ENCODE assay signal across 8 cellular contexts in the genomic region with DNA sequence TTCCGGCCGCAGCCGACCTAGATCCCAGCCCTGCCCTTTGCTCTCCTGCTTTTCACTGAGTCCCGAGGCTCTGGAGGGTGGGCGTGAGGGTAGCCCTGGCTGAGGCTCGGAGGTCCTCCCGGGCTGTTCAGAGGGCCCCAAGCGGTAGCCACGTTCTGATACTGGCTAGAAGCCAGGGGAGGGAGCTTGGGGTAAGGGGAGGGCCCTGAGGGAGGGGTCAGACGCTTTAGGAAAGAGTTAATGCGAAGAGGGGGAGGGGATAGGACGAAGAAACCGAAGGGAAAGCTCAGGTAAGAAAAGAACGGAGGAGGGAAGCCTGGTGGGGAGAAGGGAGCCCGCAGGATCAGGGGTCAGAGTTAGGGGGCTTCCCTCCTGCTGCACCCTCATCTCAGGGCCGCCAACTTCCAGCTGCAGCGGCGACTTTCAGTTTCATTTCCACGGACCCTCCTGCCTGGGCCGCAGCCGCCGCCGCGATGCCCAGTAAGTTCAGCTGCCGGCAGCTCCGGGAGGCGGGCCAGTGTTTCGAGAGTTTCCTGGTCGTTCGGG. TPM values are rescaled to one million over a fixed set of nuclear protein-coding genes. Genes with fewer than 3 reads are reported as not detected.
A peak's percentile ranks its signal among the peaks of the same experiment; 100 is the strongest.
DNase-seq lines count a peak whose midpoint lies in the region; ATAC-seq and TF ChIP-seq lines count a peak whose summit lies in the region.

A gene with protein sequence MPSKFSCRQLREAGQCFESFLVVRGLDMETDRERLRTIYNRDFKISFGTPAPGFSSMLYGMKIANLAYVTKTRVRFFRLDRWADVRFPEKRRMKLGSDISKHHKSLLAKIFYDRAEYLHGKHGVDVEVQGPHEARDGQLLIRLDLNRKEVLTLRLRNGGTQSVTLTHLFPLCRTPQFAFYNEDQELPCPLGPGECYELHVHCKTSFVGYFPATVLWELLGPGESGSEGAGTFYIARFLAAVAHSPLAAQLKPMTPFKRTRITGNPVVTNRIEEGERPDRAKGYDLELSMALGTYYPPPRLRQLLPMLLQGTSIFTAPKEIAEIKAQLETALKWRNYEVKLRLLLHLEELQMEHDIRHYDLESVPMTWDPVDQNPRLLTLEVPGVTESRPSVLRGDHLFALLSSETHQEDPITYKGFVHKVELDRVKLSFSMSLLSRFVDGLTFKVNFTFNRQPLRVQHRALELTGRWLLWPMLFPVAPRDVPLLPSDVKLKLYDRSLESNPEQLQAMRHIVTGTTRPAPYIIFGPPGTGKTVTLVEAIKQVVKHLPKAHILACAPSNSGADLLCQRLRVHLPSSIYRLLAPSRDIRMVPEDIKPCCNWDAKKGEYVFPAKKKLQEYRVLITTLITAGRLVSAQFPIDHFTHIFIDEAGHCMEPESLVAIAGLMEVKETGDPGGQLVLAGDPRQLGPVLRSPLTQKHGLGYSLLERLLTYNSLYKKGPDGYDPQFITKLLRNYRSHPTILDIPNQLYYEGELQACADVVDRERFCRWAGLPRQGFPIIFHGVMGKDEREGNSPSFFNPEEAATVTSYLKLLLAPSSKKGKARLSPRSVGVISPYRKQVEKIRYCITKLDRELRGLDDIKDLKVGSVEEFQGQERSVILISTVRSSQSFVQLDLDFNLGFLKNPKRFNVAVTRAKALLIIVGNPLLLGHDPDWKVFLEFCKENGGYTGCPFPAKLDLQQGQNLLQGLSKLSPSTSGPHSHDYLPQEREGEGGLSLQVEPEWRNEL (plus strand): TSS at position 220 of the 546 bp plus-strand sequence. CDS start 254 bp downstream, at position 474.

- H3K4me1 Mint-ChIP-seq in activated naive CD4-positive, alpha-beta T cell treated with anti-CD3 and anti-CD28 coated beads for 36 hours (ENCODE audit: low read depth): peaks cover 38% of the 10 kb centered on the region

- no peaks in the 10 kb centered on the region for H3K27me3 ChIP-seq in SJSA1 (replicated peaks)
- no peaks in the 10 kb centered on the region for H3K27me3 ChIP-seq in gastroesophageal sphincter
- H3K27me3 ChIP-seq in thoracic aorta (replicated peaks; ENCODE audit: insufficient read depth): no peaks in the 10 kb centered on the region

- no peak for TF ChIP-seq EP300 in gastroesophageal sphincter (IDR thresholded peaks at IDR 0.05)

- TF ChIP-seq POLR2A in gastroesophageal sphincter (IDR thresholded peaks at IDR 0.05): no peak

- peaks cover 51% of the 10 kb centered on the region for H3K36me3 ChIP-seq in KOPT-K1 (ENCODE audit: insufficient read depth, low read length)
- peaks cover 53% of the 10 kb centered on the region for H3K36me3 ChIP-seq in SJSA1
- H3K36me3 ChIP-seq in gastroesophageal sphincter: peaks cover 0 to 25% of the 10 kb centered on the region in 2 donors
- peaks cover 5% of the 10 kb centered on the region for H3K36me3 ChIP-seq in thoracic aorta

- peak; percentile 56 for ATAC-seq in GM21717 (IDR thresholded peaks at IDR 0.05; ENCODE audit: unreplicated experiment)
- peak; percentile 75 for ATAC-seq in gastroesophageal sphincter
- ATAC-seq in thoracic aorta (ENCODE audit: insufficient number of reproducible peaks, low FRiP score, low read depth): peak; percentile 62

- no peaks in the 10 kb centered on the region for H3K9me3 ChIP-seq in KOPT-K1 (ENCODE audit: insufficient read depth, low read length, poor library complexity, severe bottlenecking)
- H3K9me3 ChIP-seq in SJSA1 (replicated peaks): no peaks in the 10 kb centered on the region
- no peaks in the 10 kb centered on the region for H3K9me3 ChIP-seq in gastroesophageal sphincter
- no peaks in the 10 kb centered on the region for H3K9me3 ChIP-seq in thoracic aorta

- peaks cover 19% of the 10 kb centered on the region for H3K36me3 Mint-ChIP-seq in activated naive CD4-positive, alpha-beta T cell treated with anti-CD3 and anti-CD28 coated beads for 36 hours (ENCODE audit: low read depth)

- DNase-seq in DMS 273 (lab: John Stamatoyannopoulos, UW; ENCODE audit: unreplicated experiment) (peak; percentile 88), SJSA1 (ENCODE audit: low read depth in 1 of 2, low spot score in 2 of 2) (peak; percentile 77 to 88), non-pigmented ciliary epithelial cell (ENCODE audit: low read depth) (peak; percentile 35), thoracic aorta (ENCODE audit: low spot score) (no peak)
- DNase-seq in activated naive CD4-positive, alpha-beta T cell treated with anti-CD3 and anti-CD28 coated beads for 36 hours: peak; percentile 60

- H3K4me3 Mint-ChIP-seq in activated naive CD4-positive, alpha-beta T cell treated with anti-CD3 and anti-CD28 coated beads for 36 hours: peak within 1 kb of the TSS; percentile 92

- H3K4me1 ChIP-seq in SJSA1 (replicated peaks): peaks cover 31% of the 10 kb centered on the region
- peaks cover 3 to 38% (median 9%) of the 10 kb centered on the region in 3 donors for H3K4me1 ChIP-seq in gastroesophageal sphincter
- peaks cover 11 to 24% of the 10 kb centered on the region in 2 donors for H3K4me1 ChIP-seq in thoracic aorta (ENCODE audit: control insufficient read depth in 1 of 2, low read depth in 2 of 2)

- H3K4me3 ChIP-seq in SJSA1: peak within 1 kb of the TSS; percentile 89
- peak within 1 kb of the TSS; percentile 94 for H3K4me3 ChIP-seq in gastroesophageal sphincter
- peak within 1 kb of the TSS; percentile 95 for H3K4me3 ChIP-seq in thoracic aorta

- H3K9me3 Mint-ChIP-seq in activated naive CD4-positive, alpha-beta T cell treated with anti-CD3 and anti-CD28 coated beads for 36 hours: no peaks in the 10 kb centered on the region

- H3K27ac ChIP-seq in KOPT-K1 (ENCODE audit: low read depth, low read length, poor library complexity, severe bottlenecking) (peak within 1 kb of the TSS; percentile 94), SJSA1 (peak within 1 kb of the TSS; percentile 81), gastroesophageal sphincter (peak within 1 kb of the TSS; percentile 77 to 98 (median 94)), thoracic aorta (peak within 1 kb of the TSS; percentile 75 to 86)

- CTCF ChIA-PET in activated naive CD4-positive, alpha-beta T cell treated with anti-CD3 and anti-CD28 coated beads for 36 hours (lab: Charles Lee): interaction anchor here (0.5 to 2.9 kb wide), 6 partner anchors 34 to 208 kb away, joined by 3 to 11 read pairs (median 6); a partner anchor contains a TSS

- intact Hi-C loops in activated naive CD4-positive, alpha-beta T cell treated with anti-CD3 and anti-CD28 coated beads for 36 hours (cut with micrococcal nuclease): loop anchor here (1.0 to 10.0 kb wide), 4 partner anchors 26 to 170 kb away; a partner anchor contains a TSS

- H3K27ac Mint-ChIP-seq in activated naive CD4-positive, alpha-beta T cell treated with anti-CD3 and anti-CD28 coated beads for 36 hours: peak within 1 kb of the TSS; percentile 84

- no peaks in the 10 kb centered on the region for H3K27me3 Mint-ChIP-seq in activated naive CD4-positive, alpha-beta T cell treated with anti-CD3 and anti-CD28 coated beads for 36 hours (ENCODE audit: low read depth)

- TF ChIP-seq CTCF in gastroesophageal sphincter (IDR thresholded peaks at IDR 0.05): no peak
- TF ChIP-seq CTCF in thoracic aorta (IDR thresholded peaks at IDR 0.05): no peak

- 0% methylated on average over 5 of the region's 30 CpGs for WGBS in gastroesophageal sphincter (ENCODE audit: low coverage in 1 of 2), 2 donors

RNA-seq across cellular contexts. Expression of the gene that starts here (rescaled TPM):
- total RNA-seq in SJSA1 (2014; rRNA removed; shearing (Covaris generic)): 47.4 and 57.0 TPM in 2 replicates
- total RNA-seq in activated naive CD4-positive, alpha-beta T cell treated with anti-CD3 and anti-CD28 coated beads for 36 hours: 10 to 100 TPM; 46.0 to 48.8 TPM
- total RNA-seq in gastroesophageal sphincter (10 to 100 TPM; 13.4 to 25.3 (median 18.8) TPM), thoracic aorta (10 to 100 TPM; 28.3 to 31.9 TPM)
